ENCODE assay signal across 9 cellular contexts in the genomic region with DNA sequence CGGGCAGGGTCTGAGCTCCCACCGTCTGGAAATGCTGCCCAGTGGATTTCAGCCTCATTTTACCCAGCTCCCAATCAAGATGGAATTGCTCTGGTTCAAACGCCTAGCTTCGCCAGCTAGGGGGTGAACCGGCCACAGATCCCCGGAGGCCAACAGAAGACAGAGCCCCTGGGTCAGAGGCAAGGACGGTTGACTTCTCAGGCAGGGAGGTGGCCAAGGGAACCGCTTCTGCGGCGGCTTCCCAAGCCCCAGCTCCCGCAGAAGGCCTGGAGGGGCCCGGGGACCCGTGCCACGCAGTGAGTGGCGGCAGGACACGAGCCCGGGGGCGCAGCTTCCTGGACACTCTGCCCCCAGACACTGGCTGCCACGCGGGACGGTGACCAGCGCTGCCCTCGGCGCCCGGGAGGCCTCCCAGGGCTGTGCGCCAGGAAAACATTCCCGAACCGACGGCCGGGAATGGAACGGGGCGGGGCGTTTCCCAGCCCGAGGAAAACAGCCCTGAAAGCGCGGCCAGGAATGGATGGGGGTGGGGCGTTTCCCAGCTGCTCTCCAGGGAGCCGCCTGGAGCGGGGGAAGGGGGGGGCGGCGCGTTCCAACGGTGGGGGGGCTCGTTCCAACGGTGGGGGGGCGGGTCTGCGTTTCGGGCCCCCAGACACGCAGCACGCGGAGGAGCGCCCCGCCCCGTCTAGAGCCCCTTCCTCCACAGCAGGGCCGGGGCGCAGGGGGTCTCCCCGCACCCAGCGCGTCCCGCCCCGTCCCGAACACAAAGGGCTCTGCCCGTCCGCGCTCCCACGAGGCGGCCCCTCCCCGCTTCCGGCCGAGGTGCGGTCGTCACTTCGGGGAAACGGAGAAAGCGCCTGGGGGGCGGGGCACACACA. TPM values are rescaled to one million over a fixed set of nuclear protein-coding genes. Genes with fewer than 3 reads are reported as not detected.
DNase-seq lines count a peak whose midpoint lies in the region; ATAC-seq and TF ChIP-seq lines count a peak whose summit lies in the region.
"Had no signal": no experiment of that assay in that cellular context is flagged by ENCODE, and none has a peak within 500 bp of the region (broad histone marks: within the 10 kb centered on the region; RNA-seq: fewer than 3 reads in every experiment).

No MANE protein-coding gene starts in this region.

- CTCF ChIA-PET in CD8-positive, alpha-beta T cell (lab: Charles Lee): interaction anchor here (0.7 to 4.4 kb wide), 15 partner anchors 11 to 107 kb away, joined by 3 to 36 read pairs (median 7); a partner anchor contains a TSS

- peak overlapping the region; percentile 95 for H3K27ac Mint-ChIP-seq in CD8-positive, alpha-beta T cell
- H3K27ac Mint-ChIP-seq in memory B cell: peak overlapping the region; percentile 36

- POLR2A ChIA-PET in CD8-positive, alpha-beta T cell (lab: Charles Lee): interaction anchor here (0.8 to 4.8 kb wide), 14 partner anchors 29 to 149 kb away, joined by 3 to 22 read pairs (median 4); a partner anchor contains a TSS

- peak overlapping the region; percentile 66 for H3K4me3 ChIP-seq in CD8-positive, alpha-beta T cell (ENCODE audit: low read depth, low read length)
- H3K4me3 ChIP-seq in H7 (ENCODE audit: insufficient read depth, low read depth, low read length): peak overlapping the region; percentile 32

- H3K9me3 Mint-ChIP-seq in CD8-positive, alpha-beta T cell: no peaks in the 10 kb centered on the region
- H3K9me3 Mint-ChIP-seq in memory B cell: peaks cover 7% of the 10 kb centered on the region

- H3K27me3 Mint-ChIP-seq in CD8-positive, alpha-beta T cell (ENCODE audit: low read depth): no peaks in the 10 kb centered on the region
- H3K27me3 Mint-ChIP-seq in memory B cell: peaks cover 6% of the 10 kb centered on the region

- intact Hi-C loops in CD8-positive, alpha-beta T cell (cut with DNase I, micrococcal nuclease): loop anchor here (1.0 to 2.0 kb wide), 6 partner anchors 40 to 149 kb away; a partner anchor contains a TSS

- peak; percentile 61 for ATAC-seq in CD8-positive, alpha-beta T cell
- ATAC-seq in memory B cell (ENCODE audit: low read depth): peak; percentile 47
- ATAC-seq in GM18873 (IDR thresholded peaks at IDR 0.05; ENCODE audit: low FRiP score, unreplicated experiment): no peak

- peak; percentile 64 to 91 (median 84) for DNase-seq in CD8-positive, alpha-beta T cell
- DNase-seq in H7: peak; percentile 97
- peak; percentile 91 for DNase-seq in NCI-H226
- DNase-seq in activated CD8-positive, alpha-beta memory T cell treated with anti-CD3 and anti-CD28 coated beads for 48 hours (ENCODE audit: low read depth in 2 of 3, low spot score in 2 of 3): peak; percentile 66 to 76 (median 68)
- DNase-seq in effector CD8-positive, alpha-beta T cell (lab: John Stamatoyannopoulos, UW): peak; percentile 80
- peak in 1 of 2 donors; percentile 45 for DNase-seq in memory B cell (ENCODE audit: low spot score in 2 of 2)
- peak; percentile 76 for DNase-seq in stimulated activated CD8-positive, alpha-beta memory T cell treated with anti-CD3 and anti-CD28 coated beads, Interleukin-12 subunit alpha, Interleukin-12 subunit beta, amount 100 ng/mL, for 1 hour (ENCODE audit: low read depth)

- no peaks in the 10 kb centered on the region for H3K9me3 ChIP-seq in CD8-positive, alpha-beta T cell (ENCODE audit: low read length)

- peaks cover 44% of the 10 kb centered on the region for H3K4me1 Mint-ChIP-seq in CD8-positive, alpha-beta T cell (ENCODE audit: low read depth)
- peaks cover 18% of the 10 kb centered on the region for H3K4me1 Mint-ChIP-seq in memory B cell

- H3K36me3 ChIP-seq in CD8-positive, alpha-beta T cell (ENCODE audit: insufficient read depth, low read length): no peaks in the 10 kb centered on the region
- no peaks in the 10 kb centered on the region for H3K36me3 ChIP-seq in H7 (replicated peaks; ENCODE audit: control insufficient read depth, insufficient read depth, low read length)

- H3K4me3 Mint-ChIP-seq in CD8-positive, alpha-beta T cell: peak overlapping the region; percentile 84
- peak overlapping the region; percentile 61 for H3K4me3 Mint-ChIP-seq in memory B cell

- peaks cover 43% of the 10 kb centered on the region for H3K4me1 ChIP-seq in CD8-positive, alpha-beta T cell (ENCODE audit: insufficient read depth, low read length)

- no peak for TF ChIP-seq CTCF in CD8-positive, alpha-beta T cell (IDR thresholded peaks at IDR 0.05)

- H3K36me3 Mint-ChIP-seq in CD8-positive, alpha-beta T cell: no peaks in the 10 kb centered on the region
- H3K36me3 Mint-ChIP-seq in memory B cell: no peaks in the 10 kb centered on the region

- H3K27me3 ChIP-seq in CD8-positive, alpha-beta T cell (ENCODE audit: insufficient read depth, low read length): no peaks in the 10 kb centered on the region
- no peaks in the 10 kb centered on the region for H3K27me3 ChIP-seq in H7 (ENCODE audit: control insufficient read depth, insufficient read depth, low read length)

- H3K27ac ChIP-seq in CD8-positive, alpha-beta T cell (ENCODE audit: low read depth, low read length): peak overlapping the region; percentile 76

RNA-seq across cellular contexts. Expression of a gene that starts 13.5 kb away (rescaled TPM):
- under 1 TPM; 0.44 to 0.84 TPM for total RNA-seq in CD8-positive, alpha-beta T cell
- total RNA-seq in H7 (2014; rRNA removed; shearing (Covaris generic)): 56.0 and 62.6 TPM in 2 replicates

RNA-seq across cellular contexts. Expression of a gene that starts 35.2 kb away (rescaled TPM):
- 1 to 10 TPM; 6.3 to 7.1 TPM for total RNA-seq in CD8-positive, alpha-beta T cell
- total RNA-seq in H7 (2014; rRNA removed; shearing (Covaris generic)): 278 and 328 TPM in 2 replicates

RNA-seq across cellular contexts. Expression of a gene that starts 38.2 kb away (rescaled TPM):
- total RNA-seq in CD8-positive, alpha-beta T cell: under 1 TPM in 1 of 2 experiments, not detected in 1; 0.62 TPM
- 2.1 and 3.6 TPM in 2 replicates for total RNA-seq in H7 (2014; rRNA removed; shearing (Covaris generic))
- total RNA-seq: T-helper 2 cell treated with Interferon-gamma antibody and Interleukin-4, amounts not matched to agents 100 ng/mL and 5 ng/mL, for 36 hours had no signal

RNA-seq across cellular contexts. Expression of a gene that starts 42.0 kb away (rescaled TPM):
- 100 to 1,000 TPM; 223 to 251 TPM for total RNA-seq in CD8-positive, alpha-beta T cell
- total RNA-seq in H7 (2014; rRNA removed; shearing (Covaris generic)): 1,398 and 1,404 TPM in 2 replicates

RNA-seq across cellular contexts. Expression of a gene that starts 48.2 kb away (rescaled TPM):
- total RNA-seq in CD8-positive, alpha-beta T cell: 100 to 1,000 TPM; 283 to 295 TPM
- total RNA-seq in H7 (2014; rRNA removed; shearing (Covaris generic)): 374 and 379 TPM in 2 replicates

Comparison
In these comparisons a context has a peak if more than half of its experiments do, and no peak if none do; other contexts are left out.
1. RNA of a gene that starts 13.5 kb away (total RNA-seq): 56.0 to 62.6 TPM in H7; 0.44 to 0.84 TPM in CD8-positive, alpha-beta T cell; every median in the first group is over 10 times any median in the second.
2. RNA of a gene that starts 35.2 kb away (total RNA-seq): 278 to 328 TPM in H7; 6.3 to 7.1 TPM in CD8-positive, alpha-beta T cell; every median in the first group is over 10 times any median in the second.